Comparison of ENCODE assay signal across 22 cellular contexts in genomic region chr2:206984206-206984605, GRCh38. TPM values are rescaled to one million over a fixed set of nuclear protein-coding genes. Genes with fewer than 3 reads are reported as not detected.
A peak's percentile ranks its signal among the peaks of the same experiment; 100 is the strongest.
DNase-seq lines count a peak whose midpoint lies in the region; ATAC-seq and TF ChIP-seq lines count a peak whose summit lies in the region.
"Had no signal": no experiment of that assay in that cellular context is flagged by ENCODE, and none has a peak within 500 bp of the region (broad histone marks: within the 10 kb centered on the region; RNA-seq: fewer than 3 reads in every experiment).

No MANE protein-coding gene starts in this region.

- H3K4me1 ChIP-seq in RWPE2 (ENCODE audit: insufficient read depth, poor library complexity, severe bottlenecking), result peaks cover 21% of the 10 kb centered on the region

- no peaks in the 10 kb centered on the region for H3K36me3 ChIP-seq in RWPE2 (ENCODE audit: low read depth)
- H3K36me3 ChIP-seq: heart left ventricle had no signal

- DNase-seq in AML-193 (lab: John Stamatoyannopoulos, UW), result peak; percentile 78 to 79
- DNase-seq in Kasumi-1 (lab: John Stamatoyannopoulos, UW), result peak; percentile 17 to 21
- no peak for DNase-seq in RWPE2 (ENCODE audit: low spot score)
- DNase-seq in fibroblast of mammary gland (ENCODE audit: low read depth), result peak; percentile 75
- no peak for DNase-seq in NCI-H446 (lab: John Stamatoyannopoulos, UW)
- no peak for DNase-seq in activated T-helper 1 cell treated with anti-CD3 and anti-CD28 coated beads, Interleukin-12 subunit alpha, Interleukin-12 subunit beta, Interleukin-2, Interleukin-4 antibody, amounts not matched to agents 30 ng/mL and 10 ng/mL and 1 ng/mL, durations not matched to agents 14 hours and 24 hours and 36 hours (ENCODE audit: low spot score)
- DNase-seq in nephron progenitor cell, result no peak
- DNase-seq: activated CD4-positive, alpha-beta T cell treated with anti-CD3 and anti-CD28 coated beads for 36 hours; cerebellar nuclear complex; DMS 273 treated with DMSO at 0.1 percent for 48 hours; effector CD4-positive, alpha-beta T cell; heart left ventricle; left ventricle myocardium superior; NCI-H1417; NCI-H2171 treated with DMSO at 0.1 percent for 48 hours; NCI-H748 treated with DMSO at 0.1 percent for 48 hours; RPMI8226; testis had no signal

- H3K27ac ChIP-seq in RWPE2 (ENCODE audit: poor library complexity, severe bottlenecking), result no peak overlapping the region
- H3K27ac ChIP-seq: heart left ventricle, testis had no signal

- TF ChIP-seq CTCF in RWPE2 (IDR thresholded peaks at IDR 0.05; ENCODE audit: poor library complexity, severe bottlenecking), result no peak
- TF ChIP-seq CTCF in fibroblast of mammary gland (conservative IDR thresholded peaks at IDR 0.05; ENCODE audit: control insufficient read depth, insufficient read depth, low read depth, low read length), result no peak
- no peak for TF ChIP-seq CTCF in nephron progenitor cell (IDR thresholded peaks at IDR 0.05)

- peaks cover 20% of the 10 kb centered on the region for H3K4me1 Mint-ChIP-seq in activated T-helper 1 cell treated with anti-CD3 and anti-CD28 coated beads, Interleukin-12 subunit alpha, Interleukin-12 subunit beta, Interleukin-2, Interleukin-4 antibody, amounts not matched to agents 30 ng/mL and 10 ng/mL and 1 ng/mL, durations not matched to agents 14 hours and 24 hours and 36 hours (ENCODE audit: low read depth)
- H3K4me1 Mint-ChIP-seq in nephron progenitor cell, result peaks cover 21% of the 10 kb centered on the region

- H3K27me3 ChIP-seq in RWPE2 (ENCODE audit: insufficient read depth, poor library complexity, severe bottlenecking), result no peaks in the 10 kb centered on the region
- H3K27me3 ChIP-seq: heart left ventricle, testis had no signal

- H3K4me3 Mint-ChIP-seq in activated T-helper 1 cell treated with anti-CD3 and anti-CD28 coated beads, Interleukin-12 subunit alpha, Interleukin-12 subunit beta, Interleukin-2, Interleukin-4 antibody, amounts not matched to agents 30 ng/mL and 10 ng/mL and 1 ng/mL, durations not matched to agents 14 hours and 24 hours and 36 hours, result no peak overlapping the region
- no peak overlapping the region for H3K4me3 Mint-ChIP-seq in nephron progenitor cell
- H3K4me3 Mint-ChIP-seq: activated CD4-positive, alpha-beta T cell treated with anti-CD3 and anti-CD28 coated beads for 36 hours; activated T-helper 17 cell treated with anti-CD3 and anti-CD28 coated beads, Interleukin-2, amount 50 U/mL, for 72 hours; CD14-positive monocyte had no signal

- no peak overlapping the region for H3K4me3 ChIP-seq in RWPE2 (ENCODE audit: severe bottlenecking)
- H3K4me3 ChIP-seq in fibroblast of mammary gland (ENCODE audit: control insufficient read depth, low read depth, low read length), result no peak overlapping the region
- H3K4me3 ChIP-seq: heart left ventricle, testis had no signal

- H3K27ac Mint-ChIP-seq in activated T-helper 1 cell treated with anti-CD3 and anti-CD28 coated beads, Interleukin-12 subunit alpha, Interleukin-12 subunit beta, Interleukin-2, Interleukin-4 antibody, amounts not matched to agents 30 ng/mL and 10 ng/mL and 1 ng/mL, durations not matched to agents 14 hours and 24 hours and 36 hours, result no peak overlapping the region
- no peak overlapping the region for H3K27ac Mint-ChIP-seq in nephron progenitor cell
- H3K27ac Mint-ChIP-seq: activated CD4-positive, alpha-beta T cell treated with anti-CD3 and anti-CD28 coated beads for 36 hours; activated T-helper 17 cell treated with anti-CD3 and anti-CD28 coated beads, Interleukin-2, amount 50 U/mL, for 72 hours had no signal

- peak; percentile 58; the same call in 2 of the 3 replicates for ATAC-seq in RWPE2 (ENCODE audit: low read depth)
- ATAC-seq in GM18861 (IDR thresholded peaks at IDR 0.05; ENCODE audit: unreplicated experiment), result no peak
- ATAC-seq: activated CD4-positive, alpha-beta T cell treated with anti-CD3 and anti-CD28 coated beads for 36 hours; activated T-helper 17 cell treated with anti-CD3 and anti-CD28 coated beads, Interleukin-2, amount 50 U/mL, for 72 hours; esophagus mucosa; heart left ventricle; left ventricle myocardium superior had no signal

- no peaks in the 10 kb centered on the region for H3K9me3 Mint-ChIP-seq in activated T-helper 1 cell treated with anti-CD3 and anti-CD28 coated beads, Interleukin-12 subunit alpha, Interleukin-12 subunit beta, Interleukin-2, Interleukin-4 antibody, amounts not matched to agents 30 ng/mL and 10 ng/mL and 1 ng/mL, durations not matched to agents 14 hours and 24 hours and 36 hours
- peaks cover 4% of the 10 kb centered on the region for H3K9me3 Mint-ChIP-seq in nephron progenitor cell

- H3K36me3 Mint-ChIP-seq in activated T-helper 1 cell treated with anti-CD3 and anti-CD28 coated beads, Interleukin-12 subunit alpha, Interleukin-12 subunit beta, Interleukin-2, Interleukin-4 antibody, amounts not matched to agents 30 ng/mL and 10 ng/mL and 1 ng/mL, durations not matched to agents 14 hours and 24 hours and 36 hours (ENCODE audit: low read depth), result no peaks in the 10 kb centered on the region
- no peaks in the 10 kb centered on the region for H3K36me3 Mint-ChIP-seq in nephron progenitor cell (ENCODE audit: low read depth)
- H3K36me3 Mint-ChIP-seq: CD14-positive monocyte had no signal

- H3K27me3 Mint-ChIP-seq in activated T-helper 1 cell treated with anti-CD3 and anti-CD28 coated beads, Interleukin-12 subunit alpha, Interleukin-12 subunit beta, Interleukin-2, Interleukin-4 antibody, amounts not matched to agents 30 ng/mL and 10 ng/mL and 1 ng/mL, durations not matched to agents 14 hours and 24 hours and 36 hours (ENCODE audit: insufficient read depth), result no peaks in the 10 kb centered on the region
- no peaks in the 10 kb centered on the region for H3K27me3 Mint-ChIP-seq in nephron progenitor cell (ENCODE audit: low read depth, poor library complexity)
- H3K27me3 Mint-ChIP-seq: activated CD4-positive, alpha-beta T cell treated with anti-CD3 and anti-CD28 coated beads for 36 hours; activated T-helper 17 cell treated with anti-CD3 and anti-CD28 coated beads, Interleukin-2, amount 50 U/mL, for 72 hours had no signal

- intact Hi-C loops in activated T-helper 1 cell treated with anti-CD3 and anti-CD28 coated beads, Interleukin-12 subunit alpha, Interleukin-12 subunit beta, Interleukin-2, Interleukin-4 antibody, amounts not matched to agents 30 ng/mL and 10 ng/mL and 1 ng/mL, durations not matched to agents 14 hours and 24 hours and 36 hours (cut with micrococcal nuclease), result loop anchor here (5.0 to 10.0 kb wide), 3 partner anchors 158 to 292 kb away; no protein-coding TSS in a partner anchor

- no peaks in the 10 kb centered on the region for H3K9me3 ChIP-seq in RWPE2 (ENCODE audit: severe bottlenecking)
- H3K9me3 ChIP-seq: heart left ventricle, testis had no signal

RNA-seq across cellular contexts. Expression of gene CPO, which starts 44.9 kb away (rescaled TPM):
- total RNA-seq in activated T-helper 1 cell treated with anti-CD3 and anti-CD28 coated beads, Interleukin-12 subunit alpha, Interleukin-12 subunit beta, Interleukin-2, Interleukin-4 antibody, amounts not matched to agents 30 ng/mL and 10 ng/mL and 1 ng/mL, durations not matched to agents 14 hours and 24 hours and 36 hours, result not detected in 2 replicates
- total RNA-seq: activated CD4-positive, alpha-beta T cell treated with anti-CD3 and anti-CD28 coated beads for 36 hours; activated T-helper 17 cell treated with anti-CD3 and anti-CD28 coated beads, Interleukin-2, amount 50 U/mL, for 72 hours; esophagus mucosa had no signal

Comparison
In these comparisons a context has a peak if more than half of its experiments do, and no peak if none do; other contexts are left out.
1. DNase-seq: peak in AML-193 (2 of 2), Kasumi-1 (2 of 2) and fibroblast of mammary gland (single experiment); none in RWPE2 (single experiment), NCI-H446 (0 of 2), activated T-helper 1 cell treated with anti-CD3 and anti-CD28 coated beads, Interleukin-12 subunit alpha, Interleukin-12 subunit beta, Interleukin-2, Interleukin-4 antibody, amounts not matched to agents 30 ng/mL and 10 ng/mL and 1 ng/mL, durations not matched to agents 14 hours and 24 hours and 36 hours (single experiment) and nephron progenitor cell (single experiment).